ENCODE assay signal across 8 cellular contexts in genomic region chr7:1176891-1177373, GRCh38. TPM values are rescaled to one million over a fixed set of nuclear protein-coding genes. Genes with fewer than 3 reads are reported as not detected.
A peak's percentile ranks its signal among the peaks of the same experiment; 100 is the strongest.
DNase-seq lines count a peak whose midpoint lies in the region; ATAC-seq and TF ChIP-seq lines count a peak whose summit lies in the region.

No MANE protein-coding gene starts in this region.

- H3K9me3 ChIP-seq in WERI-Rb-1 (ENCODE audit: severe bottlenecking): peaks cover 7% of the 10 kb centered on the region
- H3K9me3 ChIP-seq in left lung: no peaks in the 10 kb centered on the region

- no peak overlapping the region for H3K27ac ChIP-seq in WERI-Rb-1
- no peak overlapping the region for H3K27ac ChIP-seq in brain microvascular endothelial cell
- no peak overlapping the region for H3K27ac ChIP-seq in left lung

- H3K27me3 ChIP-seq in WERI-Rb-1 (ENCODE audit: insufficient read depth, low read depth, severe bottlenecking) (no peaks in the 10 kb centered on the region), brain microvascular endothelial cell (replicated peaks) (no peaks in the 10 kb centered on the region), left lung (peaks cover 0 to 27% of the 10 kb centered on the region in 2 donors)

- ATAC-seq in left lung (peak; percentile 81), HG03045 (IDR thresholded peaks at IDR 0.05; ENCODE audit: unreplicated experiment) (no peak)

- no peak overlapping the region for H3K4me3 ChIP-seq in WERI-Rb-1 (ENCODE audit: low read depth, low read length)
- H3K4me3 ChIP-seq in brain microvascular endothelial cell (ENCODE audit: low read depth, low read length): no peak overlapping the region
- H3K4me3 ChIP-seq in left lung: no peak overlapping the region

- TF ChIP-seq CTCF in WERI-Rb-1 (IDR thresholded peaks at IDR 0.05; ENCODE audit: low read depth, low read length) (peak; percentile 72), brain microvascular endothelial cell (IDR thresholded peaks at IDR 0.05; ENCODE audit: low read depth, low read length, missing control alignments) (peak; percentile 79), left lung (IDR thresholded peaks at IDR 0.05) (peak; percentile 49 to 71)

- intact Hi-C loops in left lung (cut with DNase I): loop anchor here in 1 of 2 donors (10.0 kb wide), 1 partner anchor 92 kb away; the partner anchor contains the start of gene GPER1

- DNase-seq in NCI-H1436 (lab: John Stamatoyannopoulos, UW): peak; percentile 29
- no peak for DNase-seq in NCI-H1436 treated with DMSO at 0.1 percent for 48 hours (lab: John Stamatoyannopoulos, UW)
- peak; percentile 90 for DNase-seq in NAMALWA (ENCODE audit: low spot score)
- DNase-seq in WERI-Rb-1: peak; percentile 71
- DNase-seq in brain microvascular endothelial cell: peak; percentile 66
- DNase-seq in left lung: peak; percentile 69 to 92
- DNase-seq in stimulated activated CD8-positive, alpha-beta memory T cell treated with anti-CD3 and anti-CD28 coated beads, Interleukin-15, amount 100 ng/mL, for 48 hours (ENCODE audit: low read depth in 2 of 2): peak; percentile 63 to 76

- H3K4me1 ChIP-seq in left lung: peaks cover 0 to 17% of the 10 kb centered on the region in 2 donors

- H3K36me3 ChIP-seq in WERI-Rb-1 (no peaks in the 10 kb centered on the region), brain microvascular endothelial cell (replicated peaks) (no peaks in the 10 kb centered on the region), left lung (no peaks in the 10 kb centered on the region)

- in situ Hi-C loops in brain microvascular endothelial cell (cut with HindIII; ENCODE audit: low pct_ligation_motif_present, low sequenced_read_pairs): no loop called here

RNA-seq across cellular contexts. Expression of gene ZFAND2A, which starts 16.9 kb away (rescaled TPM):
- total RNA-seq in left lung: 10 to 100 TPM; 15.1 to 28.9 TPM

RNA-seq across cellular contexts. Expression of gene UNCX, which starts 55.7 kb away (rescaled TPM):
- total RNA-seq in left lung: not detected
